In the genomic region with DNA sequence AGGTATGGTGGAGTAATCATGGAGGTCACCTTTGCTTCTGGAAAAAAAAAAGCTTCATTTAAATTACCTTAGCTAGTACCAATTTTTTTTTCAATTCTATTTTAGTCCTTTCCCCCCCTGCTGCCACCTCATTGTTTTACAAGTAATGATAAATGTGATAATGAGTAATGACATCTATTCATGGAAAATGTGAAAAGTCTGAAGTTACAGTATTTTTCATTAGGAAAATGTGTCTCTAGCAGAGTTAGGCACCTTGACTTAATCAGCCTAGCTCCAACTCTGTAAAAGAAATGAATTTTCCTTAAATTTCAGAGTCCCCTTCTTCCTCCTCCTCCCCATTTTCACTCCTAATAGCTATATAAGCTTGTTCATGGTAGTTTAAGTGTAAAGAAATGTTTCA, we compare ENCODE assay signal across 28 cellular contexts.
"Had no signal": no experiment of that assay in that cellular context is flagged by ENCODE, and none has a peak within 500 bp of the region (broad histone marks: within the 10 kb centered on the region; RNA-seq: fewer than 3 reads in every experiment).

No MANE protein-coding gene starts in this region.

- H3K9me3 Mint-ChIP-seq: activated CD4-positive, alpha-beta memory T cell treated with anti-CD3 and anti-CD28 coated beads for 36 hours; activated CD8-positive, alpha-beta T cell treated with anti-CD3 and anti-CD28 coated beads for 36 hours; activated T-cell treated with anti-CD3 and anti-CD28 coated beads, Interleukin-2, amount 50 U/mL, for 4 hours; activated T-cell treated with anti-CD3 and anti-CD28 coated beads, Interleukin-2, amount 50 U/mL, for 72 hours; activated T-helper 17 cell treated with anti-CD3 and anti-CD28 coated beads, Interleukin-2, amount 50 U/mL, for 72 hours; brain; central memory CD8-positive, alpha-beta T cell had no signal

- H3K4me1 Mint-ChIP-seq: brain had no signal

- H3K36me3 Mint-ChIP-seq: activated CD4-positive, alpha-beta memory T cell treated with anti-CD3 and anti-CD28 coated beads for 36 hours; activated naive CD4-positive, alpha-beta T cell treated with anti-CD3 and anti-CD28 coated beads, Interleukin-2, amount 10 ng/mL, durations not matched to agents 7 days and 5 days; brain had no signal

- ATAC-seq: activated CD8-positive, alpha-beta T cell treated with anti-CD3 and anti-CD28 coated beads for 36 hours; activated T-cell treated with anti-CD3 and anti-CD28 coated beads, Interleukin-2, amount 50 U/mL, for 72 hours; activated T-helper 17 cell treated with anti-CD3 and anti-CD28 coated beads, Interleukin-2, amount 50 U/mL, for 72 hours had no signal

- H3K27me3 Mint-ChIP-seq: activated CD4-positive, alpha-beta memory T cell treated with anti-CD3 and anti-CD28 coated beads for 36 hours; activated CD8-positive, alpha-beta T cell treated with anti-CD3 and anti-CD28 coated beads for 36 hours; activated naive CD4-positive, alpha-beta T cell treated with anti-CD3 and anti-CD28 coated beads, Interleukin-2, amount 10 ng/mL, durations not matched to agents 7 days and 5 days; activated T-helper 17 cell treated with anti-CD3 and anti-CD28 coated beads, Interleukin-2, amount 50 U/mL, for 72 hours; brain had no signal

- H3K4me3 Mint-ChIP-seq: activated B cell treated with CpG ODN at 0.5 μM for 24 hours; activated CD4-positive, alpha-beta memory T cell treated with anti-CD3 and anti-CD28 coated beads for 36 hours; activated CD8-positive, alpha-beta T cell treated with anti-CD3 and anti-CD28 coated beads for 36 hours; activated naive CD4-positive, alpha-beta T cell treated with anti-CD3 and anti-CD28 coated beads, Interleukin-2, amount 10 ng/mL, durations not matched to agents 7 days and 5 days; activated T-cell treated with anti-CD3 and anti-CD28 coated beads, Interleukin-2, amount 50 U/mL, for 4 hours; activated T-cell treated with anti-CD3 and anti-CD28 coated beads, Interleukin-2, amount 50 U/mL, for 72 hours; activated T-helper 1 cell treated with anti-CD3 and anti-CD28 coated beads, Interleukin-12 subunit alpha, Interleukin-12 subunit beta, Interleukin-2, Interleukin-4 antibody, amounts not matched to agents 30 ng/mL and 10 ng/mL and 1 ng/mL, durations not matched to agents 14 hours and 24 hours and 36 hours; activated T-helper 17 cell treated with anti-CD3 and anti-CD28 coated beads, Interleukin-2, amount 50 U/mL, for 72 hours; brain; central memory CD8-positive, alpha-beta T cell; T-helper 1 cell treated with Interleukin-12 subunit alpha and Interleukin-12 subunit beta and Interleukin-4 antibody, amounts not matched to agents 30 μg/mL and 1 μg/mL, for 36 hours; T-helper 2 cell treated with Interferon-gamma antibody and Interleukin-4, amounts not matched to agents 5 μg/mL and 100 μg/mL, for 36 hours had no signal

- DNase-seq: activated B cell treated with CpG ODN at 0.5 μM for 24 hours; activated CD4-positive, alpha-beta memory T cell treated with anti-CD3 and anti-CD28 coated beads for 36 hours; activated CD4-positive, alpha-beta T cell treated with anti-CD3 and anti-CD28 coated beads for 4 hours; activated CD4-positive, alpha-beta T cell treated with anti-CD3 and anti-CD28 coated beads, Interleukin-2, amount 50 U/mL, for 1 hour; activated CD4-positive, alpha-beta T cell treated with anti-CD3 and anti-CD28 coated beads, Interleukin-2, amount 50 U/mL, for 4 hours; activated CD4-positive, CD25-positive, alpha-beta regulatory T cell treated with anti-CD3 and anti-CD28 coated beads, Interleukin-2, amount 50 U/mL, for 72 hours; activated CD8-positive, alpha-beta memory T cell treated with anti-CD3 and anti-CD28 coated beads, Interleukin-2, amount 50 U/mL, for 4 hours; activated CD8-positive, alpha-beta T cell treated with anti-CD3 and anti-CD28 coated beads for 36 hours; activated effector memory CD4-positive, alpha-beta T cell treated with anti-CD3 and anti-CD28 coated beads, Interleukin-2, amount 50 U/mL, for 16 hours; activated gamma-delta T cell treated with Interleukin-2 at 50 U/mL for 16 hours; activated naive CD4-positive, alpha-beta T cell treated with anti-CD3 and anti-CD28 coated beads, Interleukin-2, amount 10 ng/mL, durations not matched to agents 7 days and 5 days; activated T-cell treated with anti-CD3 and anti-CD28 coated beads for 4 hours; activated T-cell treated with anti-CD3 and anti-CD28 coated beads, Interleukin-2, amount 50 U/mL, for 4 hours; activated T-cell treated with anti-CD3 and anti-CD28 coated beads, Interleukin-2, amount 50 U/mL, for 72 hours; amygdala; anterior cingulate cortex; cerebellar nuclear complex; SW 1271; T-helper 1 cell; T-helper 2 cell; T-helper 9 cell had no signal

- H3K27ac Mint-ChIP-seq: activated B cell treated with CpG ODN at 0.5 μM for 24 hours; activated CD4-positive, alpha-beta memory T cell treated with anti-CD3 and anti-CD28 coated beads for 36 hours; activated CD8-positive, alpha-beta T cell treated with anti-CD3 and anti-CD28 coated beads for 36 hours; activated naive CD4-positive, alpha-beta T cell treated with anti-CD3 and anti-CD28 coated beads, Interleukin-2, amount 10 ng/mL, durations not matched to agents 7 days and 5 days; activated naive CD4-positive, alpha-beta T cell treated with anti-CD3 and anti-CD28 coated beads, Interleukin-2, amount 50 U/mL, for 72 hours; activated T-cell treated with anti-CD3 and anti-CD28 coated beads, Interleukin-2, amount 50 U/mL, for 72 hours; activated T-helper 1 cell treated with anti-CD3 and anti-CD28 coated beads, Interleukin-12 subunit alpha, Interleukin-12 subunit beta, Interleukin-2, Interleukin-4 antibody, amounts not matched to agents 30 ng/mL and 10 ng/mL and 1 ng/mL, durations not matched to agents 14 hours and 24 hours and 36 hours; activated T-helper 17 cell treated with anti-CD3 and anti-CD28 coated beads, Interleukin-2, amount 50 U/mL, for 72 hours; brain; T-helper 1 cell treated with Interleukin-12 subunit alpha and Interleukin-12 subunit beta and Interleukin-4 antibody, amounts not matched to agents 30 μg/mL and 1 μg/mL, for 36 hours; T-helper 2 cell treated with Interferon-gamma antibody and Interleukin-4, amounts not matched to agents 5 μg/mL and 100 μg/mL, for 36 hours had no signal
